ENCODE assay signal across 25 cellular contexts in genomic region chr11:93772123-93772522, GRCh38.
"Had no signal": no experiment of that assay in that cellular context is flagged by ENCODE, and none has a peak within 500 bp of the region (broad histone marks: within the 10 kb centered on the region; RNA-seq: fewer than 3 reads in every experiment).

No MANE protein-coding gene starts in this region.

- H3K4me3 ChIP-seq: coronary artery, dorsolateral prefrontal cortex, gastroesophageal sphincter, heart right ventricle had no signal

- H3K27ac ChIP-seq: brain microvascular endothelial cell, coronary artery, dorsolateral prefrontal cortex, epithelial cell of prostate, gastroesophageal sphincter, heart right ventricle had no signal

- H3K9me3 ChIP-seq: gastroesophageal sphincter had no signal

- ATAC-seq: activated CD4-positive, alpha-beta T cell treated with anti-CD3 and anti-CD28 coated beads for 36 hours; activated CD8-positive, alpha-beta memory T cell treated with anti-CD3 and anti-CD28 coated beads, Interleukin-2, amount 10 ng/mL, durations not matched to agents 7 days and 5 days; activated CD8-positive, alpha-beta T cell treated with anti-CD3 and anti-CD28 coated beads, Interleukin-2, amount 10 ng/mL, durations not matched to agents 7 days and 5 days; gastroesophageal sphincter; heart right ventricle had no signal

- H3K27me3 ChIP-seq: brain microvascular endothelial cell, dorsolateral prefrontal cortex, gastroesophageal sphincter, heart right ventricle had no signal

- H3K4me1 ChIP-seq: gastroesophageal sphincter had no signal

- DNase-seq: activated CD4-positive, alpha-beta memory T cell treated with anti-CD3 and anti-CD28 coated beads for 36 hours; activated CD4-positive, alpha-beta T cell treated with anti-CD3 and anti-CD28 coated beads for 36 hours; activated CD4-positive, alpha-beta T cell treated with anti-CD3 and anti-CD28 coated beads, Interleukin-2, amount 10 ng/mL, durations not matched to agents 24 days and 14 days; activated CD4-positive, CD25-positive, alpha-beta regulatory T cell; activated CD4-positive, CD25-positive, alpha-beta regulatory T cell treated with anti-CD3 and anti-CD28 coated beads, Interleukin-2, amount 50 U/mL, for 72 hours; activated CD8-positive, alpha-beta memory T cell treated with anti-CD3 and anti-CD28 coated beads, Interleukin-2, amount 10 ng/mL, durations not matched to agents 7 days and 5 days; activated CD8-positive, alpha-beta memory T cell treated with anti-CD3 and anti-CD28 coated beads, Interleukin-2, amount 50 U/mL, for 4 hours; activated CD8-positive, alpha-beta T cell treated with anti-CD3 and anti-CD28 coated beads, Interleukin-2, amount 10 ng/mL, durations not matched to agents 7 days and 5 days; activated effector memory CD4-positive, alpha-beta T cell treated with anti-CD3 and anti-CD28 coated beads, Interleukin-2, amount 50 U/mL, for 16 hours; activated naive CD4-positive, alpha-beta T cell treated with anti-CD3 and anti-CD28 coated beads for 36 hours; activated naive CD8-positive, alpha-beta T cell treated with anti-CD3 and anti-CD28 coated beads for 36 hours; activated T-cell treated with anti-CD3 and anti-CD28 coated beads, Interleukin-2, amount 50 U/mL, for 1 hour; activated T-cell treated with anti-CD3 and anti-CD28 coated beads, Interleukin-2, amount 50 U/mL, for 48 hours; amniotic stem cell; anterior cingulate cortex; brain microvascular endothelial cell; dorsolateral prefrontal cortex; effector memory CD4-positive, alpha-beta T cell; foreskin melanocyte; heart right ventricle; hippocampal formation; T-helper 2 cell had no signal

- H3K36me3 ChIP-seq: brain microvascular endothelial cell, gastroesophageal sphincter, heart right ventricle had no signal
